In the genomic region with DNA sequence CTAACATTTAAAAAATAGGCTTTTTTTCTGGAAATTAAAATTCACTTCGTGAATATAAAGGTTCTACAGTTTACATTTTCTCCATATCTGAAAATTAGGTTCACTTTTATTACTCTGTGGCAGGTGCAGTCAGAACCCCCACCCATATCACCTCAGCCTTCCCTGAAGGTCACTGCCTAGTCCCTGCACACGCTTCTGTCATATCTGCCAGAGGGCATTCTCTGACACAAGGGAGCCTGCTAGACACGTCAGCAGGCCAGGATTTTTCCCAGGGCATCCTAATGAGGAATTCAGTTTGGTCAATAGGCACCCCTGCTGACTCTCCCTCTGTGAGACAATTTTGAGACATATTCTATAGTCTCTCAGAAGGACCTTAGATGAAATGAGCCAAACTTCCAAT, we compare ENCODE assay signal across 30 cellular contexts.
"Had no signal": no experiment of that assay in that cellular context is flagged by ENCODE, and none has a peak within 500 bp of the region (broad histone marks: within the 10 kb centered on the region; RNA-seq: fewer than 3 reads in every experiment).

No MANE protein-coding gene starts in this region.

- H3K27ac ChIP-seq: dorsolateral prefrontal cortex, epithelial cell of prostate, gastrocnemius medialis, psoas muscle, right lobe of liver, testis, tibial artery had no signal

- DNase-seq: central memory CD4-positive, alpha-beta T cell; dorsolateral prefrontal cortex; effector CD8-positive, alpha-beta T cell; endodermal cell; foreskin fibroblast; gastrocnemius medialis; hypothalamus; immature natural killer cell; islet precursor cell; kidney glomerular epithelial cell; mesenchymal stem cell; mucosa of descending colon; naive B cell; nucleus accumbens; posterior cingulate gyrus; psoas muscle; right lobe of liver; small intestine; stimulated activated CD4-positive, alpha-beta T cell treated with anti-CD3 and anti-CD28 coated beads, Interleukin-15, amount 100 ng/mL, for 24 hours; stimulated activated CD4-positive, alpha-beta T cell treated with anti-CD3 and anti-CD28 coated beads, Interleukin-2, amount 100 ng/mL, for 48 hours; stimulated activated naive CD8-positive, alpha-beta T cell treated with anti-CD3 and anti-CD28 coated beads, Interleukin-15, Interleukin-2, amounts not matched to agents 100 U/mL and 50 U/mL, for 24 hours; substantia nigra; testis; tibial artery had no signal

- H3K27ac Mint-ChIP-seq: endodermal cell; immature natural killer cell; mesothelial cell of epicardium; naive B cell; natural killer cell treated with Interleukin-12 subunit alpha and Interleukin-12 subunit beta and Interleukin-15 and Interleukin-18, amount 100 ng/mL, for 72 hours; type B pancreatic cell had no signal

- H3K4me3 Mint-ChIP-seq: endodermal cell; immature natural killer cell; mesothelial cell of epicardium; naive B cell; natural killer cell treated with Interleukin-12 subunit alpha and Interleukin-12 subunit beta and Interleukin-15 and Interleukin-18, amount 100 ng/mL, for 72 hours; neural crest cell; type B pancreatic cell had no signal

- H3K36me3 Mint-ChIP-seq: immature natural killer cell; mesothelial cell of epicardium; natural killer cell treated with Interleukin-12 subunit alpha and Interleukin-12 subunit beta and Interleukin-15 and Interleukin-18, amount 100 ng/mL, for 72 hours; type B pancreatic cell had no signal

- H3K27me3 ChIP-seq: dorsolateral prefrontal cortex, gastrocnemius medialis, right lobe of liver, testis, tibial artery had no signal

- H3K4me1 Mint-ChIP-seq: endodermal cell, mesothelial cell of epicardium, naive B cell, neural crest cell had no signal

- H3K4me1 ChIP-seq: gastrocnemius medialis, psoas muscle, right lobe of liver, testis, tibial artery had no signal

- H3K9me3 ChIP-seq: gastrocnemius medialis, mucosa of descending colon, psoas muscle, right lobe of liver, testis, tibial artery had no signal

- ATAC-seq: esophagus mucosa; gastrocnemius medialis; mucosa of descending colon; natural killer cell treated with Interleukin-12 subunit alpha and Interleukin-12 subunit beta and Interleukin-15 and Interleukin-18, amount 100 ng/mL, for 72 hours; psoas muscle; right lobe of liver; stimulated activated naive CD8-positive, alpha-beta T cell treated with anti-CD3 and anti-CD28 coated beads, Interleukin-15, Interleukin-2, amounts not matched to agents 100 U/mL and 50 U/mL, for 24 hours had no signal

- H3K4me3 ChIP-seq: dorsolateral prefrontal cortex, gastrocnemius medialis, mucosa of descending colon, psoas muscle, right lobe of liver, testis, tibial artery had no signal
